ENCODE assay signal across 21 cellular contexts in the genomic region with DNA sequence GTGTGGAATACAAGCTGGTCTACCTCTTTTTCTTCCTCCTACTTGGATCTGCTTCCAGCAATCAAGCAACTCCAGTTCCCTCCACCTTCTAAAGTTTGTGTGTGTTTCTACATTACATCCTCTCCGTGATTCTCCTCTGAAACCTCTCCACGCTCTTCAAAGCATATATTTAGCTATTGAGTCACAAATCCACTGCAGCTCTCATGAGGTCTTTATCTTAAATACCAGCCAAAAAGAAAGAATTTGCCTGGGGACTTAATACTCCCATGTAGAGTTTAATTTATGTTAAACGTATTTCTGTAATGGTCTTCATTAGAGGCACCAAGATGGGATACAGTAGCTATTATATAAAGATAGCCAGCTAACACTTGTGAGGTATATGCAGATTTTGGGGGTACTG.
DNase-seq lines count a peak whose midpoint lies in the region; ATAC-seq, FAIRE-seq and TF ChIP-seq lines count a peak whose summit lies in the region.
"Had no signal": no experiment of that assay in that cellular context is flagged by ENCODE, and none has a peak within 500 bp of the region (broad histone marks: within the 10 kb centered on the region; RNA-seq: fewer than 3 reads in every experiment).

No MANE protein-coding gene starts in this region.

- peaks cover 45% of the 10 kb centered on the region for H3K4me1 ChIP-seq in PC-9 (replicated peaks; ENCODE audit: insufficient read depth)

- CTCF ChIA-PET in PC-9 (lab: Charles Lee): no interaction called here

- no peak for DNase-seq in HFFc6
- DNase-seq in PC-9: no peak
- no peak for DNase-seq in mesothelial cell of epicardium (ENCODE audit: low spot score in 2 of 2, unreplicated experiment in 2 of 2)
- no peak for DNase-seq in natural killer cell treated with Interleukin-12 subunit alpha and Interleukin-12 subunit beta and Interleukin-15 and Interleukin-18, amount 100 ng/mL, for 72 hours (ENCODE audit: low spot score)
- no peak for DNase-seq in GM19239 (ENCODE audit: insufficient read length, low spot score)
- no peak for DNase-seq in H4 (ENCODE audit: low spot score)
- DNase-seq in NCI-H2196 treated with DMSO at 0.1 percent for 48 hours (lab: John Stamatoyannopoulos, UW; ENCODE audit: unreplicated experiment): no peak
- DNase-seq: ACHN; BE2C; C1 segment of cervical spinal cord; CD4-positive, CD25-positive, alpha-beta regulatory T cell; CD8-positive, alpha-beta memory T cell; COR-L47; DMS 273 treated with DMSO at 0.1 percent for 48 hours; DMS53; DND-41 had no signal

- POLR2A ChIA-PET in PC-9 (lab: Charles Lee; ENCODE audit: unreplicated experiment): no interaction called here

- no peak overlapping the region for H2AFZ ChIP-seq in PC-9

- no peaks in the 10 kb centered on the region for H3K27me3 ChIP-seq in PC-9 (ENCODE audit: insufficient read depth, low read depth)
- H3K27me3 ChIP-seq: BE2C had no signal

- H3F3A ChIP-seq in PC-9 (ENCODE audit: insufficient read depth, low read depth): peaks cover 33% of the 10 kb centered on the region

- no peak for FAIRE-seq in GM19239 (lab: Jason Lieb, UNC)
- FAIRE-seq: A204.1, G401.6, GM12891, H1 had no signal

- TF ChIP-seq CTCF in HFFc6 (IDR thresholded peaks at IDR 0.05) (no peak), PC-9 (conservative IDR thresholded peaks at IDR 0.05) (no peak), mesothelial cell of epicardium (IDR thresholded peaks at IDR 0.05; ENCODE audit: unreplicated experiment) (no peak)

- H3K36me3 Mint-ChIP-seq in HFFc6 (ENCODE audit: low read depth) (peaks cover 12% of the 10 kb centered on the region), mesothelial cell of epicardium (peaks cover 7% of the 10 kb centered on the region)
- no peaks in the 10 kb centered on the region for H3K36me3 Mint-ChIP-seq in natural killer cell treated with Interleukin-12 subunit alpha and Interleukin-12 subunit beta and Interleukin-15 and Interleukin-18, amount 100 ng/mL, for 72 hours

- H3K4me2 ChIP-seq in PC-9: 0 out of 2 replicates have a peak overlapping the region, but pooled peaks have one; percentile 48

- no peak for ATAC-seq in natural killer cell treated with Interleukin-12 subunit alpha and Interleukin-12 subunit beta and Interleukin-15 and Interleukin-18, amount 100 ng/mL, for 72 hours

- no peaks in the 10 kb centered on the region for H4K20me1 ChIP-seq in PC-9 (ENCODE audit: insufficient read depth)

- H3K4me3 ChIP-seq in PC-9: no peak overlapping the region
- H3K4me3 ChIP-seq: HAP-1 had no signal

- H3K27me3 Mint-ChIP-seq in HFFc6 (ENCODE audit: insufficient read depth) (peaks cover 2% of the 10 kb centered on the region; the same call in 1 of the 2 replicates), mesothelial cell of epicardium (ENCODE audit: low read depth) (no peaks in the 10 kb centered on the region)
- no peaks in the 10 kb centered on the region for H3K27me3 Mint-ChIP-seq in natural killer cell treated with Interleukin-12 subunit alpha and Interleukin-12 subunit beta and Interleukin-15 and Interleukin-18, amount 100 ng/mL, for 72 hours
- H3K27me3 Mint-ChIP-seq: CD4-positive, CD25-positive, alpha-beta regulatory T cell; CD8-positive, alpha-beta memory T cell had no signal

- H3K4me3 Mint-ChIP-seq in HFFc6: no peak overlapping the region
- no peak overlapping the region for H3K4me3 Mint-ChIP-seq in mesothelial cell of epicardium
- no peak overlapping the region for H3K4me3 Mint-ChIP-seq in natural killer cell treated with Interleukin-12 subunit alpha and Interleukin-12 subunit beta and Interleukin-15 and Interleukin-18, amount 100 ng/mL, for 72 hours
- H3K4me3 Mint-ChIP-seq: CD4-positive, CD25-positive, alpha-beta regulatory T cell; CD8-positive, alpha-beta memory T cell had no signal

- no peaks in the 10 kb centered on the region for H3K79me2 ChIP-seq in PC-9 (ENCODE audit: low read depth)

- no peaks in the 10 kb centered on the region for H3K9me3 ChIP-seq in PC-9 (ENCODE audit: insufficient read depth, low read depth)
- H3K9me3 ChIP-seq: BE2C had no signal

- H3K36me3 ChIP-seq in PC-9 (ENCODE audit: low read depth): no peaks in the 10 kb centered on the region
- H3K36me3 ChIP-seq: BE2C, HAP-1 had no signal

- H3K4me1 Mint-ChIP-seq in HFFc6 (ENCODE audit: low read depth) (peaks cover 58% of the 10 kb centered on the region), mesothelial cell of epicardium (peaks cover 47% of the 10 kb centered on the region)
- H3K4me1 Mint-ChIP-seq in natural killer cell treated with Interleukin-12 subunit alpha and Interleukin-12 subunit beta and Interleukin-15 and Interleukin-18, amount 100 ng/mL, for 72 hours (ENCODE audit: low read depth in 2 of 2): no peaks in the 10 kb centered on the region
- H3K4me1 Mint-ChIP-seq: CD8-positive, alpha-beta memory T cell had no signal

- no peak overlapping the region for H3K27ac ChIP-seq in PC-9

- no TSS peak for BruUV-seq in PC-9 (replicated peaks; lab: Mats Ljungman, UMichigan)

- intact Hi-C loops in PC-9 (cut with micrococcal nuclease; ENCODE audit: unreplicated experiment): loop anchor here (5.0 kb wide), 2 partner anchors 79 to 414 kb away; no protein-coding TSS in a partner anchor

- no peaks in the 10 kb centered on the region for H3K9me2 ChIP-seq in PC-9 (ENCODE audit: insufficient read depth)

- H3K27ac Mint-ChIP-seq in HFFc6 (peak overlapping the region; percentile 52), mesothelial cell of epicardium (peak overlapping the region; percentile 70)
- H3K27ac Mint-ChIP-seq in natural killer cell treated with Interleukin-12 subunit alpha and Interleukin-12 subunit beta and Interleukin-15 and Interleukin-18, amount 100 ng/mL, for 72 hours: no peak overlapping the region
- H3K27ac Mint-ChIP-seq: CD4-positive, CD25-positive, alpha-beta regulatory T cell; CD8-positive, alpha-beta memory T cell had no signal

- H3K9me3 Mint-ChIP-seq in HFFc6 (no peaks in the 10 kb centered on the region; the same call in 1 of the 2 replicates), mesothelial cell of epicardium (peaks cover 18% of the 10 kb centered on the region)
- H3K9me3 Mint-ChIP-seq in natural killer cell treated with Interleukin-12 subunit alpha and Interleukin-12 subunit beta and Interleukin-15 and Interleukin-18, amount 100 ng/mL, for 72 hours: no peaks in the 10 kb centered on the region

Comparison
In these comparisons a context has a peak if more than half of its experiments do, and no peak if none do; other contexts are left out.
1. H3K27ac Mint-ChIP-seq: peak in HFFc6 (single experiment) and mesothelial cell of epicardium (single experiment); none in natural killer cell treated with Interleukin-12 subunit alpha and Interleukin-12 subunit beta and Interleukin-15 and Interleukin-18, amount 100 ng/mL, for 72 hours (0 of 2).